ENCODE assay signal across 1 cellular context in the genomic region with DNA sequence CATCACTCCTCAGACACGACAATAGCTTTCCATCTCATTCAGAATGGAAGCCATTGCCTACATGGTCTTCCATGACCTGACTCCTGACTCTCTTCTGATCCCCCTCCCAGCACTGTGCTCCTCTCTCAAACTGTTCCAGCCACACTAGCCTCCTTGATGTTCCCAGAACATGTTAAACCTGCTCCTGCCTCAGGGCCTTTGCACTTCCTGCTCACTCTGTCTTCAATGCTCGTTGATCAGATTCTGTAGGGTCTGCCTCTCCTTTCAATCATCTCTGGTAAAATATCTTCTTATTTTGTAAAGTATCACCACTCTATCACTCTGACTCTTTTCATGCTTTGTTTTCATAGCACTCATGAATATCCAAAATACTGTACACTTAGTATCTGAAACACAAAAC.
TF ChIP-seq lines count a peak whose summit lies in the region.

No MANE protein-coding gene starts in this region.

TF ChIP-seq in GM23338, 12 proteins besides CTCF, POLR2A, EP300 and RAD21 (continued from another document):
- TF ChIP-seq, protein P1, sequence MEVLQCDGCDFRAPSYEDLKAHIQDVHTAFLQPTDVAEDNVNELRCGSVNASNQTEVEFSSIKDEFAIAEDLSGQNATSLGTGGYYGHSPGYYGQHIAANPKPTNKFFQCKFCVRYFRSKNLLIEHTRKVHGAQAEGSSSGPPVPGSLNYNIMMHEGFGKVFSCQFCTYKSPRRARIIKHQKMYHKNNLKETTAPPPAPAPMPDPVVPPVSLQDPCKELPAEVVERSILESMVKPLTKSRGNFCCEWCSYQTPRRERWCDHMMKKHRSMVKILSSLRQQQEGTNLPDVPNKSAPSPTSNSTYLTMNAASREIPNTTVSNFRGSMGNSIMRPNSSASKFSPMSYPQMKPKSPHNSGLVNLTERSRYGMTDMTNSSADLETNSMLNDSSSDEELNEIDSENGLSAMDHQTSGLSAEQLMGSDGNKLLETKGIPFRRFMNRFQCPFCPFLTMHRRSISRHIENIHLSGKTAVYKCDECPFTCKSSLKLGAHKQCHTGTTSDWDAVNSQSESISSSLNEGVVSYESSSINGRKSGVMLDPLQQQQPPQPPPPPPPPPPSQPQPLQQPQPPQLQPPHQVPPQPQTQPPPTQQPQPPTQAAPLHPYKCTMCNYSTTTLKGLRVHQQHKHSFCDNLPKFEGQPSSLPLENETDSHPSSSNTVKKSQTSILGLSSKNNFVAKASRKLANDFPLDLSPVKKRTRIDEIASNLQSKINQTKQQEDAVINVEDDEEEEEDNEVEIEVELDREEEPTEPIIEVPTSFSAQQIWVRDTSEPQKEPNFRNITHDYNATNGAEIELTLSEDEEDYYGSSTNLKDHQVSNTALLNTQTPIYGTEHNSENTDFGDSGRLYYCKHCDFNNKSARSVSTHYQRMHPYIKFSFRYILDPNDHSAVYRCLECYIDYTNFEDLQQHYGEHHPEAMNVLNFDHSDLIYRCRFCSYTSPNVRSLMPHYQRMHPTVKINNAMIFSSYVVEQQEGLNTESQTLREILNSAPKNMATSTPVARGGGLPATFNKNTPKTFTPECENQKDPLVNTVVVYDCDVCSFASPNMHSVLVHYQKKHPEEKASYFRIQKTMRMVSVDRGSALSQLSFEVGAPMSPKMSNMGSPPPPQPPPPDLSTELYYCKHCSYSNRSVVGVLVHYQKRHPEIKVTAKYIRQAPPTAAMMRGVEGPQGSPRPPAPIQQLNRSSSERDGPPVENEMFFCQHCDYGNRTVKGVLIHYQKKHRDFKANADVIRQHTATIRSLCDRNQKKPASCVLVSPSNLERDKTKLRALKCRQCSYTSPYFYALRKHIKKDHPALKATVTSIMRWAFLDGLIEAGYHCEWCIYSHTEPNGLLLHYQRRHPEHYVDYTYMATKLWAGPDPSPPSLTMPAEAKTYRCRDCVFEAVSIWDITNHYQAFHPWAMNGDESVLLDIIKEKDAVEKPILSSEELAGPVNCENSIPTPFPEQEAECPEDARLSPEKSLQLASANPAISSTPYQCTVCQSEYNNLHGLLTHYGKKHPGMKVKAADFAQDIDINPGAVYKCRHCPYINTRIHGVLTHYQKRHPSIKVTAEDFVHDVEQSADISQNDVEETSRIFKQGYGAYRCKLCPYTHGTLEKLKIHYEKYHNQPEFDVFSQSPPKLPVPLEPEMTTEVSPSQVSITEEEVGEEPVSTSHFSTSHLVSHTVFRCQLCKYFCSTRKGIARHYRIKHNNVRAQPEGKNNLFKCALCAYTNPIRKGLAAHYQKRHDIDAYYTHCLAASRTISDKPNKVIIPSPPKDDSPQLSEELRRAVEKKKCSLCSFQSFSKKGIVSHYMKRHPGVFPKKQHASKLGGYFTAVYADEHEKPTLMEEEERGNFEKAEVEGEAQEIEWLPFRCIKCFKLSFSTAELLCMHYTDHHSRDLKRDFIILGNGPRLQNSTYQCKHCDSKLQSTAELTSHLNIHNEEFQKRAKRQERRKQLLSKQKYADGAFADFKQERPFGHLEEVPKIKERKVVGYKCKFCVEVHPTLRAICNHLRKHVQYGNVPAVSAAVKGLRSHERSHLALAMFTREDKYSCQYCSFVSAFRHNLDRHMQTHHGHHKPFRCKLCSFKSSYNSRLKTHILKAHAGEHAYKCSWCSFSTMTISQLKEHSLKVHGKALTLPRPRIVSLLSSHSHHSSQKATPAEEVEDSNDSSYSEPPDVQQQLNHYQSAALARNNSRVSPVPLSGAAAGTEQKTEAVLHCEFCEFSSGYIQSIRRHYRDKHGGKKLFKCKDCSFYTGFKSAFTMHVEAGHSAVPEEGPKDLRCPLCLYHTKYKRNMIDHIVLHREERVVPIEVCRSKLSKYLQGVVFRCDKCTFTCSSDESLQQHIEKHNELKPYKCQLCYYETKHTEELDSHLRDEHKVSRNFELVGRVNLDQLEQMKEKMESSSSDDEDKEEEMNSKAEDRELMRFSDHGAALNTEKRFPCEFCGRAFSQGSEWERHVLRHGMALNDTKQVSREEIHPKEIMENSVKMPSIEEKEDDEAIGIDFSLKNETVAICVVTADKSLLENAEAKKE (CRISPR knock-in tag; IDR thresholded peaks at IDR 0.05) = no peak
- TF ChIP-seq, protein P2, sequence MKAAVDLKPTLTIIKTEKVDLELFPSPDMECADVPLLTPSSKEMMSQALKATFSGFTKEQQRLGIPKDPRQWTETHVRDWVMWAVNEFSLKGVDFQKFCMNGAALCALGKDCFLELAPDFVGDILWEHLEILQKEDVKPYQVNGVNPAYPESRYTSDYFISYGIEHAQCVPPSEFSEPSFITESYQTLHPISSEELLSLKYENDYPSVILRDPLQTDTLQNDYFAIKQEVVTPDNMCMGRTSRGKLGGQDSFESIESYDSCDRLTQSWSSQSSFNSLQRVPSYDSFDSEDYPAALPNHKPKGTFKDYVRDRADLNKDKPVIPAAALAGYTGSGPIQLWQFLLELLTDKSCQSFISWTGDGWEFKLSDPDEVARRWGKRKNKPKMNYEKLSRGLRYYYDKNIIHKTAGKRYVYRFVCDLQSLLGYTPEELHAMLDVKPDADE (IDR thresholded peaks at IDR 0.05) = no peak
- no peak for TF ChIP-seq EZH2phosphoT487 (IDR thresholded peaks at IDR 0.05; ENCODE audit: unreplicated experiment)
TF ChIP-seq in GM23338: peak in this region for 0.
